In genomic region chr1:50098490-50099109, GRCh38 we compare ENCODE assay signal across 29 cellular contexts. TPM values are rescaled to one million over a fixed set of nuclear protein-coding genes. Genes with fewer than 3 reads are reported as not detected.
DNase-seq lines count a peak whose midpoint lies in the region; ATAC-seq and TF ChIP-seq lines count a peak whose summit lies in the region.
"Had no signal": no experiment of that assay in that cellular context is flagged by ENCODE, and none has a peak within 500 bp of the region (broad histone marks: within the 10 kb centered on the region; RNA-seq: fewer than 3 reads in every experiment).

No MANE protein-coding gene starts in this region.

- peak; percentile 61 for ATAC-seq in GM21619 (IDR thresholded peaks at IDR 0.05; ENCODE audit: unreplicated experiment)
- ATAC-seq in HG03571 (IDR thresholded peaks at IDR 0.05; ENCODE audit: unreplicated experiment) = peak; percentile 73
- ATAC-seq: effector memory CD8-positive, alpha-beta T cell; left lobe of liver; naive thymus-derived CD8-positive, alpha-beta T cell; SK-N-SH treated with all-trans-retinoic acid at 6 μM for 48 hours had no signal

- CTCF ChIA-PET in RWPE1 (lab: Yijun Ruan, JAX) = no interaction called here

- peak; percentile 24 for DNase-seq in DMS153 (lab: John Stamatoyannopoulos, UW)
- DNase-seq in DMS153 treated with DMSO at 0.1 percent for 48 hours (lab: John Stamatoyannopoulos, UW; ENCODE audit: unreplicated experiment) = no peak
- DNase-seq in midbrain (lab: John Stamatoyannopoulos, UW) = peak; percentile 28
- no peak for DNase-seq in NCI-H1092 treated with DMSO at 0.1 percent for 48 hours (lab: John Stamatoyannopoulos, UW)
- no peak for DNase-seq in RWPE1 (ENCODE audit: low spot score)
- no peak for DNase-seq in dermis blood vessel endothelial cell
- DNase-seq: activated CD4-positive, alpha-beta T cell treated with anti-CD3 and anti-CD28 coated beads, Interleukin-2, amount 10 ng/mL, durations not matched to agents 7 days and 5 days; activated naive CD4-positive, alpha-beta T cell treated with anti-CD3 and anti-CD28 coated beads, Interleukin-2, amount 50 U/mL, for 16 hours; AML-193; amygdala; CD8-positive, alpha-beta memory T cell; effector memory CD8-positive, alpha-beta T cell; foreskin fibroblast; GOT3; naive thymus-derived CD8-positive, alpha-beta T cell; NCI-H1436 treated with DMSO at 0.1 percent for 48 hours; NCI-H69; transverse colon had no signal

- no peak overlapping the region for H3K27ac ChIP-seq in RWPE1
- H3K27ac ChIP-seq: skin epidermis, transverse colon had no signal

- POLR2A ChIA-PET in RWPE1 (lab: Yijun Ruan, JAX; ENCODE audit: low non-redundant PET) = no interaction called here

- no peak for TF ChIP-seq CTCF in RWPE1 (conservative IDR thresholded peaks at IDR 0.05; ENCODE audit: low read depth)

RNA-seq across cellular contexts. Expression of gene ELAVL4, which starts 10.1 kb away (rescaled TPM):
- not detected in 2 replicates for total RNA-seq in dermis blood vessel endothelial cell
- total RNA-seq: A172; activated CD4-positive, alpha-beta T cell treated with anti-CD3 and anti-CD28 coated beads, Interleukin-2, amount 10 ng/mL, durations not matched to agents 7 days and 5 days; activated T-helper 1 cell treated with anti-CD3 and anti-CD28 coated beads, Interleukin-12 subunit alpha, Interleukin-12 subunit beta, Interleukin-2, Interleukin-4 antibody, amounts not matched to agents 30 ng/mL and 10 ng/mL and 1 ng/mL, durations not matched to agents 14 hours and 24 hours and 36 hours; bronchial epithelial cell; CD8-positive, alpha-beta memory T cell; MCF 10A; mesothelial cell of epicardium; naive thymus-derived CD8-positive, alpha-beta T cell; T-helper 2 cell treated with Interferon-gamma antibody and Interleukin-4, amounts not matched to agents 100 ng/mL and 5 ng/mL, for 36 hours had no signal

Comparison
In these comparisons a context has a peak if more than half of its experiments do, and no peak if none do; other contexts are left out.
1. DNase-seq: peak in DMS153 (single experiment) and midbrain (single experiment); none in DMS153 treated with DMSO at 0.1 percent for 48 hours (single experiment), NCI-H1092 treated with DMSO at 0.1 percent for 48 hours (single experiment), RWPE1 (single experiment) and dermis blood vessel endothelial cell (single experiment).